In the genomic region with DNA sequence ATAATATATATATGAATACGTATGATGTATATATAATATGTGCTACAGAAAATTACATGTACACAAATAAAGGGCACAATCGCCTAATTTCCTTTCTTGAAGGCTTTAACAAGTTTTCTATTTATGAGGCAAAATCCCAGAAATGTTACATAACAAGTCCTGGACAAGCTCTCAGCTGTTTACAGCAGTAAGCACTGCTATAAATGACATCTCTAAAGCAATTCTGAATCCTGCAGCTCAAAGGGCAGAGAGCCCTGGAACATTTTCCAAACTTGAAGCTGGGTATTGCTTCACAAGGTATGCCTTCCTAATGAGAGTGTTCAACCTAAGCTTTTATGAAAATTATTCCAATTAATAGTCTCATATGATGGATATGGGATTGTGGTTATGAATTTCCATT, we compare ENCODE assay signal across 28 cellular contexts.
"Had no signal": no experiment of that assay in that cellular context is flagged by ENCODE, and none has a peak within 500 bp of the region (broad histone marks: within the 10 kb centered on the region; RNA-seq: fewer than 3 reads in every experiment).

No MANE protein-coding gene starts in this region.

- ATAC-seq: activated naive CD4-positive, alpha-beta T cell treated with anti-CD3 and anti-CD28 coated beads, Interleukin-2, amount 50 U/mL, for 72 hours; activated naive CD8-positive, alpha-beta T cell treated with anti-CD3 and anti-CD28 coated beads, Interleukin-2, amount 50 U/mL, for 24 hours; activated T-cell treated with anti-CD3 and anti-CD28 coated beads, Interleukin-2, amount 50 U/mL, for 4 hours; activated T-cell treated with anti-CD3 and anti-CD28 coated beads, Interleukin-2, amount 50 U/mL, for 72 hours; activated T-helper 17 cell treated with anti-CD3 and anti-CD28 coated beads, Interleukin-2, amount 50 U/mL, for 72 hours; body of pancreas had no signal

- DNase-seq: activated effector memory CD4-positive, alpha-beta T cell treated with anti-CD3 and anti-CD28 coated beads, Interleukin-2, amount 50 U/mL, for 16 hours; activated effector memory CD4-positive, alpha-beta T cell treated with Interleukin-2 at 50 U/mL for 16 hours; activated gamma-delta T cell; activated gamma-delta T cell treated with Interleukin-2 at 50 U/mL for 16 hours; activated naive CD4-positive, alpha-beta T cell; activated naive CD4-positive, alpha-beta T cell treated with anti-CD3 and anti-CD28 coated beads for 36 hours; activated naive CD4-positive, alpha-beta T cell treated with anti-CD3 and anti-CD28 coated beads, Interleukin-2, amount 10 ng/mL, durations not matched to agents 7 days and 5 days; activated naive CD4-positive, alpha-beta T cell treated with anti-CD3 and anti-CD28 coated beads, Interleukin-2, amount 50 U/mL, for 16 hours; activated naive CD4-positive, alpha-beta T cell treated with Interleukin-2 at 50 U/mL for 16 hours; activated naive CD8-positive, alpha-beta T cell treated with anti-CD3 and anti-CD28 coated beads for 36 hours; activated naive CD8-positive, alpha-beta T cell treated with anti-CD3 and anti-CD28 coated beads, Interleukin-2, amount 10 ng/mL, durations not matched to agents 7 days and 5 days; activated naive CD8-positive, alpha-beta T cell treated with anti-CD3 and anti-CD28 coated beads, Interleukin-2, amount 50 U/mL, for 24 hours; activated T-cell treated with anti-CD3 and anti-CD28 coated beads, Interleukin-2, amount 50 U/mL, for 1 hour; activated T-cell treated with anti-CD3 and anti-CD28 coated beads, Interleukin-2, amount 50 U/mL, for 24 hours; activated T-cell treated with anti-CD3 and anti-CD28 coated beads, Interleukin-2, amount 50 U/mL, for 4 hours; activated T-cell treated with anti-CD3 and anti-CD28 coated beads, Interleukin-2, amount 50 U/mL, for 48 hours; activated T-cell treated with anti-CD3 and anti-CD28 coated beads, Interleukin-2, amount 50 U/mL, for 72 hours; adrenal gland; amniotic stem cell; amygdala; aorta; body of pancreas; brain microvascular endothelial cell; caudate nucleus; central memory CD4-positive, alpha-beta T cell; cerebellar nuclear complex had no signal
